ENCODE assay signal across 1 cellular context in the genomic region with DNA sequence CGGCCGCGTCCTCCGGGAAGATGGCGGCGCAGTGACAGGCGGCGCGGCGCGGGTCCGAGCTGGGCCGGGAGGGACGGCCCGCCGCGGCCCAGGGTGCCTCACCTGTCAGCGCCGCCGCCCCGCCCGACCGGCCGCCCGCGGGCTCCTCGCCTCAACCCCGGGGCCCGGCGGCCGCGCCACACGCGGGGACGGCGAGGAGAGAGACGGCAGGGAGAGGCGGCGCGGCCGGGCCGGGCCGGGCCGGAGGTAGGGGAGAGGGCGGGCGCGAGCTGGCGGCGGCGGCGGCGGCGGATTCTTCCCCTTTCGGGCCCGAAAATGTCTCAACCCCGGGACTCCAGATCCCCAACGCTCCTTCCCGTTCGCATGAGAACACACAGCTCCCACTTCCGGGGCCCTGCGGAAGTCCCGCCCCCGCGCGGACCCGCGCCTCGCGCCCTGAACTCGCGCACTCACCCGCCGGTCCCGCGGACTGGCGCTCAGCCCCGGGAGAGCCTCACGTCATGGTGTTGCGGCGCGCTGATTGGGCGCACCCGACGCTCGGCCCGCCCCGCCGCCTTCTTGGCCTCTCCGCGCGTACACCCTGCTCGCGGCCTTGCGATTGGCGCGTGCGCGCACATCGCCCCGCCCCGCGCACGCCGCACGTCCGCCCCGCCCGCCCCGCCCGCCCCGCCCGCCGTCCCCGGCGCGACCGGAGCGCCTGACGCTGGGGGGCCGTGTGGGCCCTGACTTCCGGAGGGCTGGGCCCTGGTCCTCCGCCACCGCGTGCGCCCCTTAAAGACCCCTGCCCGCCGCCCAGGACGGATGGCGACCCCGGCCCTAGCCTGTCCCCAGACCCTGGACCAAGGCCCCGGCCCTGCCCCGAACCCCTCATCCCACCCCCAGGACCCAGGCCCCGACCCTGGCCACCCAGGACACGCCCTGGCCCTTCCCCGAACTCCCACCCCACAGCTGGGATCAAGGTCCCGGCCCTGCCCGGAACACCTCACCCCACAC.
TF ChIP-seq lines count a peak whose summit lies in the region.

A gene (minus strand): TSS at position 380 of the 993 bp plus-strand sequence. CDS start 45,984 bp downstream, outside the sequence.

TF ChIP-seq in HepG2, 621 proteins besides CTCF, POLR2A, EP300 and RAD21 (continued from another document and continues in another):
- TF ChIP-seq ZNF777 (CRISPR knock-in tag; IDR thresholded peaks at IDR 0.05) = peak; percentile 27; the same call in 1 of the 2 replicates
- TF ChIP-seq KLF9 (CRISPR knock-in tag; IDR thresholded peaks at IDR 0.05; ENCODE audit: low read depth) = no peak
- TF ChIP-seq FOXK2 (IDR thresholded peaks at IDR 0.05) = no peak
- TF ChIP-seq, protein P1, sequence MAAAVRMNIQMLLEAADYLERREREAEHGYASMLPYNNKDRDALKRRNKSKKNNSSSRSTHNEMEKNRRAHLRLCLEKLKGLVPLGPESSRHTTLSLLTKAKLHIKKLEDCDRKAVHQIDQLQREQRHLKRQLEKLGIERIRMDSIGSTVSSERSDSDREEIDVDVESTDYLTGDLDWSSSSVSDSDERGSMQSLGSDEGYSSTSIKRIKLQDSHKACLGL (CRISPR knock-in tag; IDR thresholded peaks at IDR 0.05) = peak; percentile 44; the same call in 1 of the 2 replicates
- no peak for TF ChIP-seq POGZ (CRISPR knock-in tag; IDR thresholded peaks at IDR 0.05)
- no peak for TF ChIP-seq ZKSCAN8 (CRISPR knock-in tag; IDR thresholded peaks at IDR 0.05; ENCODE audit: borderline replicate concordance)
- TF ChIP-seq IRF2 (CRISPR knock-in tag; IDR thresholded peaks at IDR 0.05) = peak; percentile 46; the same call in 1 of the 2 replicates
- TF ChIP-seq ZNF354B (CRISPR knock-in tag; IDR thresholded peaks at IDR 0.05) = no peak
- no peak for TF ChIP-seq DR1 (CRISPR knock-in tag; IDR thresholded peaks at IDR 0.05)
- no peak for TF ChIP-seq ZFP1 (CRISPR knock-in tag; IDR thresholded peaks at IDR 0.05)
- no peak for TF ChIP-seq ZNF83 (CRISPR knock-in tag; IDR thresholded peaks at IDR 0.05; ENCODE audit: borderline replicate concordance)
- peak; percentile 63 for TF ChIP-seq ELF1 (CRISPR knock-in tag; IDR thresholded peaks at IDR 0.05)
- no peak for TF ChIP-seq NCOR1 (IDR thresholded peaks at IDR 0.05; ENCODE audit: borderline replicate concordance, low read length)
- TF ChIP-seq, protein P2, sequence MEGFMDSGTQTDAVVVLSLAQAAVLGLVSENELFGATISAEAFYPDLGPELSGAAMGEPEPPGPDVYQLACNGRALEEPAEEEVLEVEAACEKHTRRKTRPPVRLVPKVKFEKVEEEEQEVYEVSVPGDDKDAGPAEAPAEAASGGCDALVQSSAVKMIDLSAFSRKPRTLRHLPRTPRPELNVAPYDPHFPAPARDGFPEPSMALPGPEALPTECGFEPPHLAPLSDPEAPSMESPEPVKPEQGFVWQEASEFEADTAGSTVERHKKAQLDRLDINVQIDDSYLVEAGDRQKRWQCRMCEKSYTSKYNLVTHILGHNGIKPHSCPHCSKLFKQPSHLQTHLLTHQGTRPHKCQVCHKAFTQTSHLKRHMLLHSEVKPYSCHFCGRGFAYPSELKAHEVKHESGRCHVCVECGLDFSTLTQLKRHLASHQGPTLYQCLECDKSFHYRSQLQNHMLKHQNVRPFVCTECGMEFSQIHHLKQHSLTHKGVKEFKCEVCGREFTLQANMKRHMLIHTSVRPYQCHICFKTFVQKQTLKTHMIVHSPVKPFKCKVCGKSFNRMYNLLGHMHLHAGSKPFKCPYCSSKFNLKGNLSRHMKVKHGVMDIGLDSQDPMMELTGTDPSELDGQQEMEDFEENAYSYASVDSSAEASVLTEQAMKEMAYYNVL (CRISPR knock-in tag; IDR thresholded peaks at IDR 0.05; ENCODE audit: borderline replicate concordance) = no peak
- peak; percentile 77 for TF ChIP-seq POLR2G (IDR thresholded peaks at IDR 0.05; ENCODE audit: low read depth, low read length)
- no peak for TF ChIP-seq HMG20B (CRISPR knock-in tag; conservative IDR thresholded peaks at IDR 0.05)
- no peak for TF ChIP-seq SNAPC2 (CRISPR knock-in tag; IDR thresholded peaks at IDR 0.05)
- TF ChIP-seq, protein P3, sequence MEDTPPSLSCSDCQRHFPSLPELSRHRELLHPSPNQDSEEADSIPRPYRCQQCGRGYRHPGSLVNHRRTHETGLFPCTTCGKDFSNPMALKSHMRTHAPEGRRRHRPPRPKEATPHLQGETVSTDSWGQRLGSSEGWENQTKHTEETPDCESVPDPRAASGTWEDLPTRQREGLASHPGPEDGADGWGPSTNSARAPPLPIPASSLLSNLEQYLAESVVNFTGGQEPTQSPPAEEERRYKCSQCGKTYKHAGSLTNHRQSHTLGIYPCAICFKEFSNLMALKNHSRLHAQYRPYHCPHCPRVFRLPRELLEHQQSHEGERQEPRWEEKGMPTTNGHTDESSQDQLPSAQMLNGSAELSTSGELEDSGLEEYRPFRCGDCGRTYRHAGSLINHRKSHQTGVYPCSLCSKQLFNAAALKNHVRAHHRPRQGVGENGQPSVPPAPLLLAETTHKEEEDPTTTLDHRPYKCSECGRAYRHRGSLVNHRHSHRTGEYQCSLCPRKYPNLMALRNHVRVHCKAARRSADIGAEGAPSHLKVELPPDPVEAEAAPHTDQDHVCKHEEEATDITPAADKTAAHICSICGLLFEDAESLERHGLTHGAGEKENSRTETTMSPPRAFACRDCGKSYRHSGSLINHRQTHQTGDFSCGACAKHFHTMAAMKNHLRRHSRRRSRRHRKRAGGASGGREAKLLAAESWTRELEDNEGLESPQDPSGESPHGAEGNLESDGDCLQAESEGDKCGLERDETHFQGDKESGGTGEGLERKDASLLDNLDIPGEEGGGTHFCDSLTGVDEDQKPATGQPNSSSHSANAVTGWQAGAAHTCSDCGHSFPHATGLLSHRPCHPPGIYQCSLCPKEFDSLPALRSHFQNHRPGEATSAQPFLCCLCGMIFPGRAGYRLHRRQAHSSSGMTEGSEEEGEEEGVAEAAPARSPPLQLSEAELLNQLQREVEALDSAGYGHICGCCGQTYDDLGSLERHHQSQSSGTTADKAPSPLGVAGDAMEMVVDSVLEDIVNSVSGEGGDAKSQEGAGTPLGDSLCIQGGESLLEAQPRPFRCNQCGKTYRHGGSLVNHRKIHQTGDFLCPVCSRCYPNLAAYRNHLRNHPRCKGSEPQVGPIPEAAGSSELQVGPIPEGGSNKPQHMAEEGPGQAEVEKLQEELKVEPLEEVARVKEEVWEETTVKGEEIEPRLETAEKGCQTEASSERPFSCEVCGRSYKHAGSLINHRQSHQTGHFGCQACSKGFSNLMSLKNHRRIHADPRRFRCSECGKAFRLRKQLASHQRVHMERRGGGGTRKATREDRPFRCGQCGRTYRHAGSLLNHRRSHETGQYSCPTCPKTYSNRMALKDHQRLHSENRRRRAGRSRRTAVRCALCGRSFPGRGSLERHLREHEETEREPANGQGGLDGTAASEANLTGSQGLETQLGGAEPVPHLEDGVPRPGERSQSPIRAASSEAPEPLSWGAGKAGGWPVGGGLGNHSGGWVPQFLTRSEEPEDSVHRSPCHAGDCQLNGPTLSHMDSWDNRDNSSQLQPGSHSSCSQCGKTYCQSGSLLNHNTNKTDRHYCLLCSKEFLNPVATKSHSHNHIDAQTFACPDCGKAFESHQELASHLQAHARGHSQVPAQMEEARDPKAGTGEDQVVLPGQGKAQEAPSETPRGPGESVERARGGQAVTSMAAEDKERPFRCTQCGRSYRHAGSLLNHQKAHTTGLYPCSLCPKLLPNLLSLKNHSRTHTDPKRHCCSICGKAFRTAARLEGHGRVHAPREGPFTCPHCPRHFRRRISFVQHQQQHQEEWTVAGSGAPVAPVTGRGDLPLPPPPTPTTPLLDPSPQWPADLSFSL (CRISPR knock-in tag; IDR thresholded peaks at IDR 0.05) = no peak
- no peak for TF ChIP-seq STAG1 (CRISPR knock-in tag; IDR thresholded peaks at IDR 0.05)
- no peak for TF ChIP-seq RFX3 (CRISPR knock-in tag; IDR thresholded peaks at IDR 0.05)
- TF ChIP-seq PHB2 (IDR thresholded peaks at IDR 0.05; ENCODE audit: partially characterized antibody) = no peak
- TF ChIP-seq, protein P4, sequence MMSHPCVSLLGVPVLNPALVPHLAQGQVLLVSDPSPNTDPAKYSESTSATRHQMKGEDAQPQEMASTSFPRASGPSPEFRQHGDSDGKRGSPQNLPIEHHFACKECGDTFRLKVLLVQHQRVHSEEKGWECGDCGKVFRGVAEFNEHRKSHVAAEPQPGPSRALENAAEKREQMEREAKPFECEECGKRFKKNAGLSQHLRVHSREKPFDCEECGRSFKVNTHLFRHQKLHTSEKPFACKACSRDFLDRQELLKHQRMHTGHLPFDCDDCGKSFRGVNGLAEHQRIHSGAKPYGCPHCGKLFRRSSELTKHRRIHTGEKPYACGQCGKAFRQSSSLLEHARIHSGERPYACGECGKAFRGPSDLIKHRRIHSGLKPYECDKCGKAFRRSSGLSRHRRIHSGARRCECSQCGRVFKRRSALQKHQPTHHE (CRISPR knock-in tag; IDR thresholded peaks at IDR 0.05; ENCODE audit: borderline replicate concordance) = no peak
- TF ChIP-seq, protein P5, sequence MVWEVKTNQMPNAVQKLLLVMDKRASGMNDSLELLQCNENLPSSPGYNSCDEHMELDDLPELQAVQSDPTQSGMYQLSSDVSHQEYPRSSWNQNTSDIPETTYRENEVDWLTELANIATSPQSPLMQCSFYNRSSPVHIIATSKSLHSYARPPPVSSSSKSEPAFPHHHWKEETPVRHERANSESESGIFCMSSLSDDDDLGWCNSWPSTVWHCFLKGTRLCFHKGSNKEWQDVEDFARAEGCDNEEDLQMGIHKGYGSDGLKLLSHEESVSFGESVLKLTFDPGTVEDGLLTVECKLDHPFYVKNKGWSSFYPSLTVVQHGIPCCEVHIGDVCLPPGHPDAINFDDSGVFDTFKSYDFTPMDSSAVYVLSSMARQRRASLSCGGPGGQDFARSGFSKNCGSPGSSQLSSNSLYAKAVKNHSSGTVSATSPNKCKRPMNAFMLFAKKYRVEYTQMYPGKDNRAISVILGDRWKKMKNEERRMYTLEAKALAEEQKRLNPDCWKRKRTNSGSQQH (CRISPR knock-in tag; IDR thresholded peaks at IDR 0.05; ENCODE audit: low read depth) = no peak
- peak; percentile 33 for TF ChIP-seq SRSF1 (optimal IDR thresholded peaks at IDR 0.05; ENCODE audit: low read depth, low read length)
- no peak for TF ChIP-seq TARDBP (CRISPR knock-in tag; IDR thresholded peaks at IDR 0.05)
- TF ChIP-seq MTF1 (CRISPR knock-in tag; IDR thresholded peaks at IDR 0.05) = no peak
- TF ChIP-seq, protein P6, sequence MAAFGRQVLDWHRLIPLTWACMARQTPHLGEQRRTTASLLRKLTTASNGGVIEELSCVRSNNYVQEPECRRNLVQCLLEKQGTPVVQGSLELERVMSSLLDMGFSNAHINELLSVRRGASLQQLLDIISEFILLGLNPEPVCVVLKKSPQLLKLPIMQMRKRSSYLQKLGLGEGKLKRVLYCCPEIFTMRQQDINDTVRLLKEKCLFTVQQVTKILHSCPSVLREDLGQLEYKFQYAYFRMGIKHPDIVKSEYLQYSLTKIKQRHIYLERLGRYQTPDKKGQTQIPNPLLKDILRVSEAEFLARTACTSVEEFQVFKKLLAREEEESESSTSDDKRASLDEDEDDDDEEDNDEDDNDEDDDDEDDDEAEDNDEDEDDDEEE (CRISPR knock-in tag; IDR thresholded peaks at IDR 0.05) = no peak
- no peak for TF ChIP-seq ISL2 (CRISPR knock-in tag; IDR thresholded peaks at IDR 0.05)
- TF ChIP-seq ZNF160 (CRISPR knock-in tag; IDR thresholded peaks at IDR 0.05) = no peak; the same call in 1 of the 2 replicates
- no peak for TF ChIP-seq NCOA5 (CRISPR knock-in tag; IDR thresholded peaks at IDR 0.05)
- TF ChIP-seq, protein P7, sequence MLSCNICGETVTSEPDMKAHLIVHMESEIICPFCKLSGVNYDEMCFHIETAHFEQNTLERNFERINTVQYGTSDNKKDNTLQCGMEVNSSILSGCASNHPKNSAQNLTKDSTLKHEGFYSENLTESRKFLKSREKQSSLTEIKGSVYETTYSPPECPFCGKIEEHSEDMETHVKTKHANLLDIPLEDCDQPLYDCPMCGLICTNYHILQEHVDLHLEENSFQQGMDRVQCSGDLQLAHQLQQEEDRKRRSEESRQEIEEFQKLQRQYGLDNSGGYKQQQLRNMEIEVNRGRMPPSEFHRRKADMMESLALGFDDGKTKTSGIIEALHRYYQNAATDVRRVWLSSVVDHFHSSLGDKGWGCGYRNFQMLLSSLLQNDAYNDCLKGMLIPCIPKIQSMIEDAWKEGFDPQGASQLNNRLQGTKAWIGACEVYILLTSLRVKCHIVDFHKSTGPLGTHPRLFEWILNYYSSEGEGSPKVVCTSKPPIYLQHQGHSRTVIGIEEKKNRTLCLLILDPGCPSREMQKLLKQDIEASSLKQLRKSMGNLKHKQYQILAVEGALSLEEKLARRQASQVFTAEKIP (CRISPR knock-in tag; IDR thresholded peaks at IDR 0.05; ENCODE audit: borderline replicate concordance) = no peak
- TF ChIP-seq PHF5A (CRISPR knock-in tag; IDR thresholded peaks at IDR 0.05; ENCODE audit: low read depth, unreplicated experiment) = no peak
- TF ChIP-seq, protein P8, sequence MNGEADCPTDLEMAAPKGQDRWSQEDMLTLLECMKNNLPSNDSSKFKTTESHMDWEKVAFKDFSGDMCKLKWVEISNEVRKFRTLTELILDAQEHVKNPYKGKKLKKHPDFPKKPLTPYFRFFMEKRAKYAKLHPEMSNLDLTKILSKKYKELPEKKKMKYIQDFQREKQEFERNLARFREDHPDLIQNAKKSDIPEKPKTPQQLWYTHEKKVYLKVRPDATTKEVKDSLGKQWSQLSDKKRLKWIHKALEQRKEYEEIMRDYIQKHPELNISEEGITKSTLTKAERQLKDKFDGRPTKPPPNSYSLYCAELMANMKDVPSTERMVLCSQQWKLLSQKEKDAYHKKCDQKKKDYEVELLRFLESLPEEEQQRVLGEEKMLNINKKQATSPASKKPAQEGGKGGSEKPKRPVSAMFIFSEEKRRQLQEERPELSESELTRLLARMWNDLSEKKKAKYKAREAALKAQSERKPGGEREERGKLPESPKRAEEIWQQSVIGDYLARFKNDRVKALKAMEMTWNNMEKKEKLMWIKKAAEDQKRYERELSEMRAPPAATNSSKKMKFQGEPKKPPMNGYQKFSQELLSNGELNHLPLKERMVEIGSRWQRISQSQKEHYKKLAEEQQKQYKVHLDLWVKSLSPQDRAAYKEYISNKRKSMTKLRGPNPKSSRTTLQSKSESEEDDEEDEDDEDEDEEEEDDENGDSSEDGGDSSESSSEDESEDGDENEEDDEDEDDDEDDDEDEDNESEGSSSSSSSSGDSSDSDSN (CRISPR knock-in tag; IDR thresholded peaks at IDR 0.05) = peak; percentile 45; the same call in 1 of the 2 replicates
- TF ChIP-seq, protein P9, sequence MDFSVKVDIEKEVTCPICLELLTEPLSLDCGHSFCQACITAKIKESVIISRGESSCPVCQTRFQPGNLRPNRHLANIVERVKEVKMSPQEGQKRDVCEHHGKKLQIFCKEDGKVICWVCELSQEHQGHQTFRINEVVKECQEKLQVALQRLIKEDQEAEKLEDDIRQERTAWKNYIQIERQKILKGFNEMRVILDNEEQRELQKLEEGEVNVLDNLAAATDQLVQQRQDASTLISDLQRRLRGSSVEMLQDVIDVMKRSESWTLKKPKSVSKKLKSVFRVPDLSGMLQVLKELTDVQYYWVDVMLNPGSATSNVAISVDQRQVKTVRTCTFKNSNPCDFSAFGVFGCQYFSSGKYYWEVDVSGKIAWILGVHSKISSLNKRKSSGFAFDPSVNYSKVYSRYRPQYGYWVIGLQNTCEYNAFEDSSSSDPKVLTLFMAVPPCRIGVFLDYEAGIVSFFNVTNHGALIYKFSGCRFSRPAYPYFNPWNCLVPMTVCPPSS (IDR thresholded peaks at IDR 0.05) = no peak
- no peak for TF ChIP-seq TEAD2 (CRISPR knock-in tag; IDR thresholded peaks at IDR 0.05)
- TF ChIP-seq SRSF9 (IDR thresholded peaks at IDR 0.05; ENCODE audit: borderline replicate concordance, insufficient read depth, low read depth, low read length, poor library complexity, severe bottlenecking) = no peak
- no peak for TF ChIP-seq RNF2 (conservative IDR thresholded peaks at IDR 0.05; ENCODE audit: low read depth)
- TF ChIP-seq, protein P10, sequence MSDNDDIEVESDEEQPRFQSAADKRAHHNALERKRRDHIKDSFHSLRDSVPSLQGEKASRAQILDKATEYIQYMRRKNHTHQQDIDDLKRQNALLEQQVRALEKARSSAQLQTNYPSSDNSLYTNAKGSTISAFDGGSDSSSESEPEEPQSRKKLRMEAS (IDR thresholded peaks at IDR 0.05) = peak; percentile 51
